26 cellular contexts compared by ENCODE assay signal in genomic region chr17:8445536-8445935, GRCh38. TPM values are rescaled to one million over a fixed set of nuclear protein-coding genes. Genes with fewer than 3 reads are reported as not detected.
A peak's percentile ranks its signal among the peaks of the same experiment; 100 is the strongest.
DNase-seq lines count a peak whose midpoint lies in the region; ATAC-seq, FAIRE-seq and TF ChIP-seq lines count a peak whose summit lies in the region.
"Had no signal": no experiment of that assay in that cellular context is flagged by ENCODE, and none has a peak within 500 bp of the region (broad histone marks: within the 10 kb centered on the region; RNA-seq: fewer than 3 reads in every experiment).

No MANE protein-coding gene starts in this region.

- peak overlapping the region; percentile 91 for H3K27ac Mint-ChIP-seq in nephron progenitor cell
- H3K27ac Mint-ChIP-seq: CD4-positive, alpha-beta T cell had no signal

- H3K4ac ChIP-seq in neuronal stem cell (ENCODE audit: low read length) = no peak overlapping the region

- FAIRE-seq in GM19239 (lab: Jason Lieb, UNC) = peak; percentile 47
- FAIRE-seq in endothelial cell of umbilical vein (lab: Jason Lieb, UNC) = peak; percentile 96
- FAIRE-seq: HTR-8/SVneo had no signal

- H2AFZ ChIP-seq in endothelial cell of umbilical vein (ENCODE audit: low read depth, low read length) (no peak overlapping the region), neuronal stem cell (ENCODE audit: low read length) (no peak overlapping the region)
- H2AFZ ChIP-seq: PC-9 had no signal

- H3K4me1 ChIP-seq in endothelial cell of umbilical vein (ENCODE audit: control insufficient read depth, extremely low read depth, insufficient read depth, low read length) (peaks cover 50% of the 10 kb centered on the region), neuronal stem cell (ENCODE audit: control insufficient read depth in 2 of 2, insufficient read depth in 1 of 2, low read depth in 1 of 2, low read length in 2 of 2) (peaks cover 4 to 25% of the 10 kb centered on the region in 2 donors)
- H3K4me1 ChIP-seq: Caco-2 had no signal

- no peak for ATAC-seq in HG03565 (IDR thresholded peaks at IDR 0.05; ENCODE audit: unreplicated experiment)

- peaks cover 46% of the 10 kb centered on the region for H3K79me2 ChIP-seq in endothelial cell of umbilical vein (ENCODE audit: control insufficient read depth, insufficient read depth, low read length)

- TF ChIP-seq POLR2A in endothelial cell of umbilical vein (IDR thresholded peaks at IDR 0.05; ENCODE audit: low read depth, low read length) = no peak

- H2BK15ac ChIP-seq in neuronal stem cell (ENCODE audit: low read length) = no peak overlapping the region

- no peak overlapping the region for H2BK12ac ChIP-seq in neuronal stem cell (ENCODE audit: low read length)

- no peak overlapping the region for H4K91ac ChIP-seq in neuronal stem cell (ENCODE audit: low read depth, low read length, poor library complexity)

- no peak overlapping the region for H2BK5ac ChIP-seq in neuronal stem cell (ENCODE audit: low read length)

- no peaks in the 10 kb centered on the region for H3K9me3 ChIP-seq in SK-N-MC (ENCODE audit: low read depth, low read length)
- no peaks in the 10 kb centered on the region for H3K9me3 ChIP-seq in endothelial cell of umbilical vein (replicated peaks; ENCODE audit: control insufficient read depth, insufficient read depth, low read length)
- no peaks in the 10 kb centered on the region for H3K9me3 ChIP-seq in neuronal stem cell (replicated peaks in 1 of 2; ENCODE audit: control insufficient read depth in 2 of 2, insufficient read depth in 1 of 2, low read depth in 1 of 2, low read length in 2 of 2)
- H3K9me3 ChIP-seq: Caco-2, SK-N-SH had no signal

- no peak overlapping the region for H3K23ac ChIP-seq in neuronal stem cell (ENCODE audit: low read depth, low read length, poor library complexity)

- H3K9me1 ChIP-seq in endothelial cell of umbilical vein (replicated peaks; ENCODE audit: control insufficient read depth, extremely low read depth, insufficient read depth, low read length) = no peaks in the 10 kb centered on the region

- no peak overlapping the region for H2BK120ac ChIP-seq in neuronal stem cell (ENCODE audit: low read depth, low read length)

- H4K20me1 ChIP-seq in endothelial cell of umbilical vein (replicated peaks; ENCODE audit: control insufficient read depth, extremely low read depth, insufficient read depth, low read length) = peaks cover 5% of the 10 kb centered on the region

- H3K4me2 ChIP-seq in endothelial cell of umbilical vein (ENCODE audit: insufficient read depth, low read length) = peak overlapping the region; percentile 94
- no peak overlapping the region for H3K4me2 ChIP-seq in neuronal stem cell (ENCODE audit: insufficient read depth, low read length, poor library complexity, severe bottlenecking)
- H3K4me2 ChIP-seq: KMS-11, PC-9, SK-N-SH had no signal

- DNase-seq in GM19239 (ENCODE audit: insufficient read length, low spot score) (no peak), SK-N-MC (ENCODE audit: low read depth, low spot score) (no peak), endothelial cell of umbilical vein (ENCODE audit: low read depth, low spot score) (peak; percentile 69), nephron progenitor cell (no peak), C1 segment of cervical spinal cord (lab: John Stamatoyannopoulos, UW) (no peak), neuronal stem cell (ENCODE audit: low spot score) (no peak)
- DNase-seq: Caco-2; CD4-positive, alpha-beta T cell; DMS 273 treated with DMSO at 0.1 percent for 48 hours; DMS79 treated with DMSO at 0.1 percent for 48 hours; H9; IMR-90; NCI-H1105; NCI-H146; NCI-H2029; NCI-H2227 treated with DMSO at 0.1 percent for 48 hours; NCI-H510A; NCI-H748 treated with DMSO at 0.1 percent for 48 hours; PC-9; RPMI8226; SHP77 treated with DMSO at 0.1 percent for 48 hours; SK-N-SH had no signal

- H3K9me3 Mint-ChIP-seq in nephron progenitor cell = no peaks in the 10 kb centered on the region
- H3K9me3 Mint-ChIP-seq: CD4-positive, alpha-beta T cell; H9 had no signal

- H3K4me1 Mint-ChIP-seq in nephron progenitor cell = peaks cover 18% of the 10 kb centered on the region

- TF ChIP-seq CTCF in endothelial cell of umbilical vein (IDR thresholded peaks at IDR 0.05; ENCODE audit: extremely low read depth in 1 of 2, insufficient read depth in 1 of 2, low read depth in 1 of 2, low read length in 2 of 2) (no peak), nephron progenitor cell (IDR thresholded peaks at IDR 0.05) (no peak)

- H3K36me3 Mint-ChIP-seq in nephron progenitor cell (ENCODE audit: low read depth) = peaks cover 61% of the 10 kb centered on the region

- no peak overlapping the region for H3K14ac ChIP-seq in neuronal stem cell (ENCODE audit: low read length)

- H3K9ac ChIP-seq in SK-N-MC (ENCODE audit: insufficient read length) = peak overlapping the region; percentile 58
- peak overlapping the region; percentile 47 for H3K9ac ChIP-seq in endothelial cell of umbilical vein (replicated peaks; ENCODE audit: extremely low read depth, insufficient read depth, low read length)
- H3K9ac ChIP-seq in neuronal stem cell (ENCODE audit: low read depth, low read length, poor library complexity) = no peak overlapping the region
- H3K9ac ChIP-seq: KMS-11, SK-N-SH had no signal

- H3K27ac ChIP-seq in SK-N-MC (peak overlapping the region; percentile 89), endothelial cell of umbilical vein (ENCODE audit: insufficient read depth, low read depth, low read length) (peak overlapping the region; percentile 28), neuronal stem cell (replicated peaks; ENCODE audit: low read length) (no peak overlapping the region)
- H3K27ac ChIP-seq: KMS-11, PC-9 had no signal

- H3K4me3 ChIP-seq in SK-N-MC = peak overlapping the region; percentile 72
- peak overlapping the region in 1 of 3 experiments; percentile 60 for H3K4me3 ChIP-seq in endothelial cell of umbilical vein (replicated peaks in 1 of 3; ENCODE audit: insufficient read depth in 1 of 3, low read depth in 1 of 3, low read length in 3 of 3)
- no peak overlapping the region for H3K4me3 ChIP-seq in neuronal stem cell (ENCODE audit: low read length in 2 of 2)
- H3K4me3 ChIP-seq: PC-9 had no signal

- intact Hi-C loops in endothelial cell of umbilical vein (cut with micrococcal nuclease) = loop anchor here (1.0 kb wide), 1 partner anchor 10 kb away; the partner anchor contains the start of gene NDEL1

- H3K36me3 ChIP-seq in SK-N-MC (ENCODE audit: insufficient read depth, low read length) (peaks cover 28% of the 10 kb centered on the region), endothelial cell of umbilical vein (ENCODE audit: control insufficient read depth in 2 of 2, extremely low read depth in 1 of 2, insufficient read depth in 2 of 2, low read length in 2 of 2) (peaks cover 2 to 22% of the 10 kb centered on the region in 2 experiments), neuronal stem cell (replicated peaks in 1 of 2; ENCODE audit: control insufficient read depth in 2 of 2, insufficient read depth in 2 of 2, low read length in 2 of 2) (peaks cover 5 to 56% of the 10 kb centered on the region in 2 donors)

- H3K18ac ChIP-seq in neuronal stem cell (ENCODE audit: low read length) = no peak overlapping the region

- H2AK5ac ChIP-seq in neuronal stem cell (ENCODE audit: low read depth, low read length) = no peak overlapping the region

- no TSS peak for BruUV-seq in endothelial cell of umbilical vein (replicated peaks; lab: Mats Ljungman, UMichigan)

- no peak overlapping the region for H3K4me3 Mint-ChIP-seq in nephron progenitor cell
- H3K4me3 Mint-ChIP-seq: CD4-positive, alpha-beta T cell; H9 had no signal

- H3K27me3 ChIP-seq in endothelial cell of umbilical vein (ENCODE audit: control insufficient read depth in 2 of 2, insufficient read depth in 2 of 2, low read length in 2 of 2) (no peaks in the 10 kb centered on the region), neuronal stem cell (ENCODE audit: control insufficient read depth in 3 of 3, insufficient read depth in 3 of 3, low read depth in 1 of 3, low read length in 3 of 3) (no peaks in the 10 kb centered on the region)

- 100% methylated on average over 1 of the region's 4 CpGs; no CpG with 5 or more reads in 1 of the 2 donors for WGBS in neuronal stem cell (ENCODE audit: extremely low coverage in 2 of 2, insufficient read length in 2 of 2, insufficient replicate concordance in 1 of 2), 2 donors

- H3K79me1 ChIP-seq in neuronal stem cell (ENCODE audit: low read depth, low read length) = peaks cover 4% of the 10 kb centered on the region

- POLR2A ChIA-PET in endothelial cell of umbilical vein (lab: Charles Lee) = interaction anchor here (1.2 to 1.4 kb wide), 2 partner anchors 9 to 10 kb away, joined by 6 read pairs; partner anchors contain the start of gene NDEL1

- no peak overlapping the region for H4K8ac ChIP-seq in neuronal stem cell (ENCODE audit: low read depth, low read length)

- CTCF ChIA-PET in endothelial cell of umbilical vein (lab: Charles Lee) = interaction anchor here (0.9 to 3.4 kb wide), 7 partner anchors 9 to 300 kb away, joined by 3 to 23 read pairs (median 4); partner anchors contain the start of gene NDEL1

- dilution Hi-C loops in endothelial cell of umbilical vein (cut with MboI; ENCODE audit: extremely low pct_ligation_motif_present, low sequenced_read_pairs) = no loop called here

- no peaks in the 10 kb centered on the region for H3K27me3 Mint-ChIP-seq in nephron progenitor cell (ENCODE audit: low read depth, poor library complexity)
- H3K27me3 Mint-ChIP-seq: CD4-positive, alpha-beta T cell had no signal

TF ChIP-seq in endothelial cell of umbilical vein, 7 proteins besides CTCF, POLR2A, EP300 and RAD21 (continues in another document):
- TF ChIP-seq FOS (IDR thresholded peaks at IDR 0.05; ENCODE audit: borderline replicate concordance, insufficient read depth, low read length) = no peak

RNA-seq across cellular contexts. Expression of gene NDEL1, which starts 9.9 kb away (rescaled TPM):
- total RNA-seq in endothelial cell of umbilical vein = 60.0 and 65.7 TPM in 2 replicates
- 87.4 and 93.0 TPM in 2 replicates for polyA plus RNA-seq in endothelial cell of umbilical vein
- 52.9 and 54.7 TPM in 2 replicates for polyA plus RNA-seq in endothelial cell of umbilical vein (2011; cell fraction: cytosol; rRNA removed)
- polyA plus RNA-seq in endothelial cell of umbilical vein (2011; cell fraction: nucleus; rRNA removed) = 106 and 118 TPM in 2 replicates
- polyA plus RNA-seq in endothelial cell of umbilical vein (2012) = 53.3 and 59.4 TPM in 2 replicates
- 59.7 and 66.7 TPM in 2 replicates for polyA minus RNA-seq in endothelial cell of umbilical vein
- polyA minus RNA-seq in endothelial cell of umbilical vein (2011; cell fraction: cytosol; rRNA and poly(A)+ RNA removed) = 21.3 TPM
- polyA minus RNA-seq in endothelial cell of umbilical vein (2011; cell fraction: nucleus; rRNA and poly(A)+ RNA removed) = 80.1 and 92.6 TPM in 2 replicates
- 27.9 TPM for polyA plus RNA-seq in neuronal stem cell (2013, experiment 1 of 2)
- polyA plus RNA-seq in neuronal stem cell (2013, experiment 2 of 2) = 26.7 TPM

RNA-seq across cellular contexts. Expression of gene RNF222, which starts 47.9 kb away (rescaled TPM):
- not detected in 2 replicates for total RNA-seq in endothelial cell of umbilical vein
- polyA plus RNA-seq in endothelial cell of umbilical vein = not detected in 2 replicates
- not detected in 2 replicates for polyA plus RNA-seq in endothelial cell of umbilical vein (2011; cell fraction: cytosol; rRNA removed)
- not detected in 2 replicates for polyA plus RNA-seq in endothelial cell of umbilical vein (2011; cell fraction: nucleus; rRNA removed)
- not detected in 2 replicates for polyA plus RNA-seq in endothelial cell of umbilical vein (2012)
- not detected in 2 replicates for polyA minus RNA-seq in endothelial cell of umbilical vein
- not detected for polyA minus RNA-seq in endothelial cell of umbilical vein (2011; cell fraction: cytosol; rRNA and poly(A)+ RNA removed)
- not detected in 2 replicates for polyA minus RNA-seq in endothelial cell of umbilical vein (2011; cell fraction: nucleus; rRNA and poly(A)+ RNA removed)
- polyA plus RNA-seq in neuronal stem cell (2013, experiment 1 of 2) = not detected
- not detected for polyA plus RNA-seq in neuronal stem cell (2013, experiment 2 of 2)
- total RNA-seq: Caco-2, IMR-90 had no signal
- polyA plus RNA-seq: BJ, IMR-90, SK-N-SH had no signal
